14 cellular contexts compared by ENCODE assay signal in the genomic region with DNA sequence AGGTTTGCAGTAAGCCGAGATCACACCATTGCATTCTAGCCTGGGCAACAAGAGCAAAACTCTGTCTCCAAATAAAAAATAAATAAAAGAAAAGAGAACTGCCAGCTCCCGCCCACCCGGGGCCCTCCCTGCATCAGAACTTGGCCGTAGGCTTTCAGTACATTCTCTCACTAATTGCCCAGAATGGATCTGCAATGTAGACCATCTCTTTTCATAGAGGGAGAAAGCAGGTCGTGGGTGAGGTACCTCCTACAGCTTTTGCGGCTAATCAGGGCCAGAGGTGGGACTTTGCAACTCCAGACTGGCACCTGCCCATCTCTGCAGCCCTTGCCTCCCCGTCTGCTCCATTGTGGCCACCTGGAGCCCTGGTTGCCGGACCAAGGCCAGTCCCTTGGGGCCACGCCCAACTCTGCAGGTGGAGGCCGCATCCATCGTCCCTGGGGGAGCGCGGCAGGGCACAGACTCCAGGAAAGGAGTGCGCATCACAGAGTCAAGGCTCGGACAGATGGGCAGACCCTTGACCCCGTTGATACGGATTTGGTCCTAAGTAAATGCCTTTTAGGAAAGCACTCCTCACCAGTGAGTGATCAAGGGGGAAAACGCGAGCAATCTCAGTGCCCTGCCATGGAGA.
DNase-seq lines count a peak whose midpoint lies in the region; ATAC-seq and TF ChIP-seq lines count a peak whose summit lies in the region.
"Had no signal": no experiment of that assay in that cellular context is flagged by ENCODE, and none has a peak within 500 bp of the region (broad histone marks: within the 10 kb centered on the region; RNA-seq: fewer than 3 reads in every experiment).

No MANE protein-coding gene starts in this region.

- H3K4me3 ChIP-seq in HEK293 (ENCODE audit: low read depth, low read length): no peak overlapping the region
- no peak overlapping the region for H3K4me3 ChIP-seq in spleen
- H3K4me3 ChIP-seq in neural progenitor cell: no peak overlapping the region
- H3K4me3 ChIP-seq: A549, BLaER1 had no signal

- peaks cover 3% of the 10 kb centered on the region for H4K20me1 ChIP-seq in neural progenitor cell (ENCODE audit: low read depth)

- H3K4me2 ChIP-seq in neural progenitor cell: no peak overlapping the region
- H3K4me2 ChIP-seq: A549, BLaER1 had no signal

- no peaks in the 10 kb centered on the region for H3K27me3 Mint-ChIP-seq in WTC11 (ENCODE audit: low read depth)
- H3K27me3 Mint-ChIP-seq in activated CD4-positive, alpha-beta T cell treated with anti-CD3 and anti-CD28 coated beads for 36 hours: no peaks in the 10 kb centered on the region
- H3K27me3 Mint-ChIP-seq in neural progenitor cell (ENCODE audit: insufficient read depth, low read depth): no peaks in the 10 kb centered on the region
- H3K27me3 Mint-ChIP-seq: CD8-positive, alpha-beta memory T cell had no signal

- H3K36me3 ChIP-seq in HEK293 (ENCODE audit: control insufficient read depth in 2 of 2, insufficient read depth in 1 of 2, low read length in 2 of 2) (peaks cover 23 to 34% of the 10 kb centered on the region in 2 experiments), spleen (peaks cover 0 to 87% (median 36%) of the 10 kb centered on the region in 6 donors), neural progenitor cell (peaks cover 6% of the 10 kb centered on the region)

- POLR2A ChIA-PET in HEK293 (lab: Yijun Ruan, JAX): no interaction called here
- POLR2A ChIA-PET in WTC11 (lab: Charles Lee): no interaction called here
- POLR2A ChIA-PET in activated CD4-positive, alpha-beta T cell treated with anti-CD3 and anti-CD28 coated beads for 36 hours (lab: Charles Lee): no interaction called here

- no peak for TF ChIP-seq POLR2A in spleen (IDR thresholded peaks at IDR 0.05)

- no peaks in the 10 kb centered on the region for H3K9me3 Mint-ChIP-seq in WTC11
- H3K9me3 Mint-ChIP-seq in activated CD4-positive, alpha-beta T cell treated with anti-CD3 and anti-CD28 coated beads for 36 hours (ENCODE audit: low read depth): no peaks in the 10 kb centered on the region
- no peaks in the 10 kb centered on the region for H3K9me3 Mint-ChIP-seq in neural progenitor cell
- H3K9me3 Mint-ChIP-seq: CD8-positive, alpha-beta memory T cell had no signal

- no peaks in the 10 kb centered on the region for H3K9me3 ChIP-seq in HEK293 (ENCODE audit: control insufficient read depth, insufficient read depth, low read depth, low read length)
- no peaks in the 10 kb centered on the region for H3K9me3 ChIP-seq in spleen
- H3K9me3 ChIP-seq in neural progenitor cell (ENCODE audit: low read depth): no peaks in the 10 kb centered on the region
- H3K9me3 ChIP-seq: A549, BLaER1, Caco-2 had no signal

- no peaks in the 10 kb centered on the region for H3K79me2 ChIP-seq in neural progenitor cell (ENCODE audit: low read depth)

- H3K27ac ChIP-seq in HEK293 (ENCODE audit: extremely low read depth, low read depth, low read length) (no peak overlapping the region), spleen (no peak overlapping the region), neural progenitor cell (no peak overlapping the region)
- H3K27ac ChIP-seq: A549, BLaER1 had no signal

- ATAC-seq in WTC11 (no peak), left lobe of liver (no peak)
- ATAC-seq in activated CD4-positive, alpha-beta T cell treated with anti-CD3 and anti-CD28 coated beads for 36 hours: no peak
- ATAC-seq: HCT116 had no signal

- DNase-seq in WTC11 (ENCODE audit: low spot score): no peak
- DNase-seq in left lobe of liver (ENCODE audit: low spot score): peak; percentile 6
- DNase-seq in spleen: peak; percentile 63
- no peak for DNase-seq in GM10266 (ENCODE audit: extremely low spot score)
- no peak for DNase-seq in HK-2 (ENCODE audit: unreplicated experiment)
- DNase-seq in activated CD4-positive, alpha-beta T cell treated with anti-CD3 and anti-CD28 coated beads for 36 hours: no peak
- DNase-seq in neural progenitor cell (ENCODE audit: low spot score): no peak
- DNase-seq: Caco-2; CD8-positive, alpha-beta memory T cell; GF-D8 had no signal

- H2AFZ ChIP-seq in neural progenitor cell (replicated peaks): no peak overlapping the region

- H3K4me1 ChIP-seq in HEK293 (ENCODE audit: control insufficient read depth, insufficient read depth, low read length) (no peaks in the 10 kb centered on the region), spleen (no peaks in the 10 kb centered on the region), neural progenitor cell (peaks cover 19% of the 10 kb centered on the region)
- H3K4me1 ChIP-seq: A549, BLaER1 had no signal

- TF ChIP-seq CTCF in HEK293 (tag by site-specific recombination; IDR thresholded peaks at IDR 0.05) (no peak), WTC11 (IDR thresholded peaks at IDR 0.05) (no peak), spleen (IDR thresholded peaks at IDR 0.05 in 8 of 11, conservative IDR thresholded peaks at IDR 0.05 in 3 of 11) (no peak), GM10266 (IDR thresholded peaks at IDR 0.05; ENCODE audit: control insufficient read depth, insufficient read depth, low read depth, missing control alignments) (no peak), neural progenitor cell (IDR thresholded peaks at IDR 0.05) (no peak)

- no peak overlapping the region for H3K9ac ChIP-seq in neural progenitor cell
- H3K9ac ChIP-seq: BLaER1 had no signal

- H3K27ac Mint-ChIP-seq in WTC11: peak overlapping the region; percentile 57; the same call in 1 of the 2 replicates
- H3K27ac Mint-ChIP-seq in activated CD4-positive, alpha-beta T cell treated with anti-CD3 and anti-CD28 coated beads for 36 hours: no peak overlapping the region
- no peak overlapping the region for H3K27ac Mint-ChIP-seq in neural progenitor cell
- H3K27ac Mint-ChIP-seq: CD8-positive, alpha-beta memory T cell had no signal

- CTCF ChIA-PET in HEK293 (lab: Yijun Ruan, JAX) (interaction anchor here (0.5 kb wide), 1 partner anchor 540 kb away, joined by 3 read pairs; no protein-coding TSS in a partner anchor), WTC11 (lab: Charles Lee) (no interaction called here)
- CTCF ChIA-PET in activated CD4-positive, alpha-beta T cell treated with anti-CD3 and anti-CD28 coated beads for 36 hours (lab: Charles Lee): interaction anchor here (0.6 kb wide), 1 partner anchor 13 kb away, joined by 3 read pairs; no protein-coding TSS in a partner anchor

- H3K4me1 Mint-ChIP-seq in WTC11 (peaks cover 14% of the 10 kb centered on the region), neural progenitor cell (peaks cover 12% of the 10 kb centered on the region)
- no peaks in the 10 kb centered on the region for H3K4me1 Mint-ChIP-seq in activated CD4-positive, alpha-beta T cell treated with anti-CD3 and anti-CD28 coated beads for 36 hours
- H3K4me1 Mint-ChIP-seq: CD8-positive, alpha-beta memory T cell had no signal

- H3K36me3 Mint-ChIP-seq in WTC11 (peaks cover 29% of the 10 kb centered on the region), neural progenitor cell (peaks cover 15% of the 10 kb centered on the region)
- peaks cover 18% of the 10 kb centered on the region for H3K36me3 Mint-ChIP-seq in activated CD4-positive, alpha-beta T cell treated with anti-CD3 and anti-CD28 coated beads for 36 hours (ENCODE audit: low read depth)

- H3K4me3 Mint-ChIP-seq in WTC11 (no peak overlapping the region), neural progenitor cell (no peak overlapping the region)
- no peak overlapping the region for H3K4me3 Mint-ChIP-seq in activated CD4-positive, alpha-beta T cell treated with anti-CD3 and anti-CD28 coated beads for 36 hours
- H3K4me3 Mint-ChIP-seq: CD8-positive, alpha-beta memory T cell had no signal

- intact Hi-C loops in spleen (cut with DNase I; ENCODE audit: low total_unique reads): no loop called here
- intact Hi-C loops in activated CD4-positive, alpha-beta T cell treated with anti-CD3 and anti-CD28 coated beads for 36 hours (cut with DNase I, micrococcal nuclease): no loop called here

- H3K27me3 ChIP-seq in spleen (replicated peaks in 1 of 7) (no peaks in the 10 kb centered on the region), neural progenitor cell (no peaks in the 10 kb centered on the region)
- H3K27me3 ChIP-seq: BLaER1 had no signal

- peaks cover 30% of the 10 kb centered on the region for H3F3A ChIP-seq in neural progenitor cell (ENCODE audit: low read depth)

- WGBS in spleen, 5 donors: 90 to 92% (median 92%) methylated on average over 19 of the region's 19 CpGs

TF ChIP-seq in HEK293, 187 proteins besides CTCF, POLR2A, EP300 and RAD21:
- TF ChIP-seq OSR2 (tag by site-specific recombination; IDR thresholded peaks at IDR 0.05) (no peak), ZFHX2 (tag by site-specific recombination; conservative IDR thresholded peaks at IDR 0.05) (peak; percentile 57; the same call in 1 of the 2 replicates), EGR2 (tag by site-specific recombination; IDR thresholded peaks at IDR 0.05; ENCODE audit: low read depth) (peak; percentile 64)
TF ChIP-seq in HEK293: peak in this region for 2.

TF ChIP-seq in WTC11, 78 proteins besides CTCF, POLR2A, EP300 and RAD21 (continues in another document):
- TF ChIP-seq GABPB1 (CRISPR knock-in tag; IDR thresholded peaks at IDR 0.05) (no peak), HMGA2 (CRISPR knock-in tag; IDR thresholded peaks at IDR 0.05) (no peak), SP1 (CRISPR knock-in tag; conservative IDR thresholded peaks at IDR 0.05) (no peak), CDX4 (CRISPR knock-in tag; IDR thresholded peaks at IDR 0.05; ENCODE audit: borderline replicate concordance) (no peak)
- TF ChIP-seq, protein P1, sequence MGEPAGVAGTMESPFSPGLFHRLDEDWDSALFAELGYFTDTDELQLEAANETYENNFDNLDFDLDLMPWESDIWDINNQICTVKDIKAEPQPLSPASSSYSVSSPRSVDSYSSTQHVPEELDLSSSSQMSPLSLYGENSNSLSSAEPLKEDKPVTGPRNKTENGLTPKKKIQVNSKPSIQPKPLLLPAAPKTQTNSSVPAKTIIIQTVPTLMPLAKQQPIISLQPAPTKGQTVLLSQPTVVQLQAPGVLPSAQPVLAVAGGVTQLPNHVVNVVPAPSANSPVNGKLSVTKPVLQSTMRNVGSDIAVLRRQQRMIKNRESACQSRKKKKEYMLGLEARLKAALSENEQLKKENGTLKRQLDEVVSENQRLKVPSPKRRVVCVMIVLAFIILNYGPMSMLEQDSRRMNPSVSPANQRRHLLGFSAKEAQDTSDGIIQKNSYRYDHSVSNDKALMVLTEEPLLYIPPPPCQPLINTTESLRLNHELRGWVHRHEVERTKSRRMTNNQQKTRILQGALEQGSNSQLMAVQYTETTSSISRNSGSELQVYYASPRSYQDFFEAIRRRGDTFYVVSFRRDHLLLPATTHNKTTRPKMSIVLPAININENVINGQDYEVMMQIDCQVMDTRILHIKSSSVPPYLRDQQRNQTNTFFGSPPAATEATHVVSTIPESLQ (CRISPR knock-in tag; IDR thresholded peaks at IDR 0.05): no peak

Comparison
In these comparisons a context has a peak if more than half of its experiments do, and no peak if none do; other contexts are left out.
1. DNase-seq: peak in left lobe of liver (single experiment) and spleen (single experiment); none in WTC11 (single experiment), GM10266 (single experiment), HK-2 (single experiment), activated CD4-positive, alpha-beta T cell treated with anti-CD3 and anti-CD28 coated beads for 36 hours (single experiment) and neural progenitor cell (single experiment).